1 cellular context compared by ENCODE assay signal in the genomic region with DNA sequence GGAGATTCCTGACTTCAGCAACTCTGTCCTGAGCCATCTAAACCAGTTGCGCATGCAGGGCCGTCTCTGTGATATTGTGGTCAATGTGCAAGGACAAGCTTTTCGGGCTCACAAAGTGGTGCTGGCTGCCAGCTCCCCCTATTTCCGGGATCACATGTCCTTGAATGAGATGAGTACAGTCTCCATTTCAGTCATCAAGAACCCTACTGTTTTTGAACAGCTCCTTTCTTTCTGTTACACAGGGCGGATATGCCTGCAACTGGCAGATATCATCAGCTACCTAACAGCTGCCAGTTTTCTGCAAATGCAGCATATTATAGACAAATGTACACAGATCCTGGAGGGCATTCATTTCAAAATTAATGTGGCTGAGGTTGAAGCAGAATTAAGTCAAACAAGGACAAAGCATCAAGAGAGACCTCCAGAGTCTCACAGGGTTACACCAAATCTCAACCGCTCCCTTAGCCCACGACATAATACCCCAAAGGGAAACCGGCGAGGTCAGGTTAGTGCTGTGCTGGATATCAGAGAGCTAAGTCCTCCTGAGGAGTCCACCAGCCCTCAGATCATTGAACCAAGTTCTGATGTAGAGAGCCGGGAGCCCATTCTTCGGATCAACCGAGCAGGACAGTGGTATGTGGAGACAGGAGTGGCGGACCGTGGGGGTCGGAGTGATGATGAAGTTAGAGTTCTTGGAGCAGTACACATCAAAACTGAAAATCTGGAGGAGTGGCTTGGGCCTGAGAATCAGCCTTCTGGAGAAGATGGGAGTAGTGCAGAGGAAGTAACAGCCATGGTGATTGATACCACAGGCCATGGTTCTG.
TF ChIP-seq lines count a peak whose summit lies in the region.

No MANE protein-coding gene starts in this region.

TF ChIP-seq in K562, 482 proteins besides CTCF, POLR2A, EP300 and RAD21 (continued from another document and continues in another):
- TF ChIP-seq, protein P1, sequence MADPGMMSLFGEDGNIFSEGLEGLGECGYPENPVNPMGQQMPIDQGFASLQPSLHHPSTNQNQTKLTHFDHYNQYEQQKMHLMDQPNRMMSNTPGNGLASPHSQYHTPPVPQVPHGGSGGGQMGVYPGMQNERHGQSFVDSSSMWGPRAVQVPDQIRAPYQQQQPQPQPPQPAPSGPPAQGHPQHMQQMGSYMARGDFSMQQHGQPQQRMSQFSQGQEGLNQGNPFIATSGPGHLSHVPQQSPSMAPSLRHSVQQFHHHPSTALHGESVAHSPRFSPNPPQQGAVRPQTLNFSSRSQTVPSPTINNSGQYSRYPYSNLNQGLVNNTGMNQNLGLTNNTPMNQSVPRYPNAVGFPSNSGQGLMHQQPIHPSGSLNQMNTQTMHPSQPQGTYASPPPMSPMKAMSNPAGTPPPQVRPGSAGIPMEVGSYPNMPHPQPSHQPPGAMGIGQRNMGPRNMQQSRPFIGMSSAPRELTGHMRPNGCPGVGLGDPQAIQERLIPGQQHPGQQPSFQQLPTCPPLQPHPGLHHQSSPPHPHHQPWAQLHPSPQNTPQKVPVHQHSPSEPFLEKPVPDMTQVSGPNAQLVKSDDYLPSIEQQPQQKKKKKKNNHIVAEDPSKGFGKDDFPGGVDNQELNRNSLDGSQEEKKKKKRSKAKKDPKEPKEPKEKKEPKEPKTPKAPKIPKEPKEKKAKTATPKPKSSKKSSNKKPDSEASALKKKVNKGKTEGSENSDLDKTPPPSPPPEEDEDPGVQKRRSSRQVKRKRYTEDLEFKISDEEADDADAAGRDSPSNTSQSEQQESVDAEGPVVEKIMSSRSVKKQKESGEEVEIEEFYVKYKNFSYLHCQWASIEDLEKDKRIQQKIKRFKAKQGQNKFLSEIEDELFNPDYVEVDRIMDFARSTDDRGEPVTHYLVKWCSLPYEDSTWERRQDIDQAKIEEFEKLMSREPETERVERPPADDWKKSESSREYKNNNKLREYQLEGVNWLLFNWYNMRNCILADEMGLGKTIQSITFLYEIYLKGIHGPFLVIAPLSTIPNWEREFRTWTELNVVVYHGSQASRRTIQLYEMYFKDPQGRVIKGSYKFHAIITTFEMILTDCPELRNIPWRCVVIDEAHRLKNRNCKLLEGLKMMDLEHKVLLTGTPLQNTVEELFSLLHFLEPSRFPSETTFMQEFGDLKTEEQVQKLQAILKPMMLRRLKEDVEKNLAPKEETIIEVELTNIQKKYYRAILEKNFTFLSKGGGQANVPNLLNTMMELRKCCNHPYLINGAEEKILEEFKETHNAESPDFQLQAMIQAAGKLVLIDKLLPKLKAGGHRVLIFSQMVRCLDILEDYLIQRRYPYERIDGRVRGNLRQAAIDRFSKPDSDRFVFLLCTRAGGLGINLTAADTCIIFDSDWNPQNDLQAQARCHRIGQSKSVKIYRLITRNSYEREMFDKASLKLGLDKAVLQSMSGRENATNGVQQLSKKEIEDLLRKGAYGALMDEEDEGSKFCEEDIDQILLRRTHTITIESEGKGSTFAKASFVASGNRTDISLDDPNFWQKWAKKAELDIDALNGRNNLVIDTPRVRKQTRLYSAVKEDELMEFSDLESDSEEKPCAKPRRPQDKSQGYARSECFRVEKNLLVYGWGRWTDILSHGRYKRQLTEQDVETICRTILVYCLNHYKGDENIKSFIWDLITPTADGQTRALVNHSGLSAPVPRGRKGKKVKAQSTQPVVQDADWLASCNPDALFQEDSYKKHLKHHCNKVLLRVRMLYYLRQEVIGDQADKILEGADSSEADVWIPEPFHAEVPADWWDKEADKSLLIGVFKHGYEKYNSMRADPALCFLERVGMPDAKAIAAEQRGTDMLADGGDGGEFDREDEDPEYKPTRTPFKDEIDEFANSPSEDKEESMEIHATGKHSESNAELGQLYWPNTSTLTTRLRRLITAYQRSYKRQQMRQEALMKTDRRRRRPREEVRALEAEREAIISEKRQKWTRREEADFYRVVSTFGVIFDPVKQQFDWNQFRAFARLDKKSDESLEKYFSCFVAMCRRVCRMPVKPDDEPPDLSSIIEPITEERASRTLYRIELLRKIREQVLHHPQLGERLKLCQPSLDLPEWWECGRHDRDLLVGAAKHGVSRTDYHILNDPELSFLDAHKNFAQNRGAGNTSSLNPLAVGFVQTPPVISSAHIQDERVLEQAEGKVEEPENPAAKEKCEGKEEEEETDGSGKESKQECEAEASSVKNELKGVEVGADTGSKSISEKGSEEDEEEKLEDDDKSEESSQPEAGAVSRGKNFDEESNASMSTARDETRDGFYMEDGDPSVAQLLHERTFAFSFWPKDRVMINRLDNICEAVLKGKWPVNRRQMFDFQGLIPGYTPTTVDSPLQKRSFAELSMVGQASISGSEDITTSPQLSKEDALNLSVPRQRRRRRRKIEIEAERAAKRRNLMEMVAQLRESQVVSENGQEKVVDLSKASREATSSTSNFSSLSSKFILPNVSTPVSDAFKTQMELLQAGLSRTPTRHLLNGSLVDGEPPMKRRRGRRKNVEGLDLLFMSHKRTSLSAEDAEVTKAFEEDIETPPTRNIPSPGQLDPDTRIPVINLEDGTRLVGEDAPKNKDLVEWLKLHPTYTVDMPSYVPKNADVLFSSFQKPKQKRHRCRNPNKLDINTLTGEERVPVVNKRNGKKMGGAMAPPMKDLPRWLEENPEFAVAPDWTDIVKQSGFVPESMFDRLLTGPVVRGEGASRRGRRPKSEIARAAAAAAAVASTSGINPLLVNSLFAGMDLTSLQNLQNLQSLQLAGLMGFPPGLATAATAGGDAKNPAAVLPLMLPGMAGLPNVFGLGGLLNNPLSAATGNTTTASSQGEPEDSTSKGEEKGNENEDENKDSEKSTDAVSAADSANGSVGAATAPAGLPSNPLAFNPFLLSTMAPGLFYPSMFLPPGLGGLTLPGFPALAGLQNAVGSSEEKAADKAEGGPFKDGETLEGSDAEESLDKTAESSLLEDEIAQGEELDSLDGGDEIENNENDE (IDR thresholded peaks at IDR 0.05; ENCODE audit: low read depth, low read length), result no peak
- TF ChIP-seq, protein P2, sequence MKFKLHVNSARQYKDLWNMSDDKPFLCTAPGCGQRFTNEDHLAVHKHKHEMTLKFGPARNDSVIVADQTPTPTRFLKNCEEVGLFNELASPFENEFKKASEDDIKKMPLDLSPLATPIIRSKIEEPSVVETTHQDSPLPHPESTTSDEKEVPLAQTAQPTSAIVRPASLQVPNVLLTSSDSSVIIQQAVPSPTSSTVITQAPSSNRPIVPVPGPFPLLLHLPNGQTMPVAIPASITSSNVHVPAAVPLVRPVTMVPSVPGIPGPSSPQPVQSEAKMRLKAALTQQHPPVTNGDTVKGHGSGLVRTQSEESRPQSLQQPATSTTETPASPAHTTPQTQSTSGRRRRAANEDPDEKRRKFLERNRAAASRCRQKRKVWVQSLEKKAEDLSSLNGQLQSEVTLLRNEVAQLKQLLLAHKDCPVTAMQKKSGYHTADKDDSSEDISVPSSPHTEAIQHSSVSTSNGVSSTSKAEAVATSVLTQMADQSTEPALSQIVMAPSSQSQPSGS (CRISPR knock-in tag; IDR thresholded peaks at IDR 0.05), result no peak
- TF ChIP-seq RHOXF2B (CRISPR knock-in tag; conservative IDR thresholded peaks at IDR 0.05), result no peak
- no peak for TF ChIP-seq TFAM (CRISPR knock-in tag; conservative IDR thresholded peaks at IDR 0.05)
- peak; percentile 6; the same call in 1 of the 2 replicates for TF ChIP-seq CTBP1 (IDR thresholded peaks at IDR 0.05; ENCODE audit: borderline replicate concordance)
- TF ChIP-seq POU5F1 (IDR thresholded peaks at IDR 0.05; ENCODE audit: borderline replicate concordance, low read depth, low read length, partially characterized antibody), result no peak
- no peak for TF ChIP-seq TCF7 (IDR thresholded peaks at IDR 0.05; ENCODE audit: borderline replicate concordance)
- no peak for TF ChIP-seq CHD2 (IDR thresholded peaks at IDR 0.05; ENCODE audit: low read depth, low read length)
- no peak for TF ChIP-seq FIP1L1 (IDR thresholded peaks at IDR 0.05; ENCODE audit: low read depth, low read length, poor library complexity, severe bottlenecking)
- TF ChIP-seq BMI1 (IDR thresholded peaks at IDR 0.05; ENCODE audit: low read length), result no peak
- no peak for TF ChIP-seq DDX20 (tag; IDR thresholded peaks at IDR 0.05; ENCODE audit: low read depth)
- no peak for TF ChIP-seq KDM2B (CRISPR knock-in tag; IDR thresholded peaks at IDR 0.05)
- no peak for TF ChIP-seq ZNF561 (CRISPR knock-in tag; conservative IDR thresholded peaks at IDR 0.05)
- no peak for TF ChIP-seq ZNF57 (CRISPR knock-in tag; IDR thresholded peaks at IDR 0.05)
- TF ChIP-seq HLTF (IDR thresholded peaks at IDR 0.05), result no peak
- TF ChIP-seq ZNF778 (CRISPR knock-in tag; IDR thresholded peaks at IDR 0.05), result no peak
- TF ChIP-seq MEF2D (tag; conservative IDR thresholded peaks at IDR 0.05; ENCODE audit: low read depth), result no peak
- TF ChIP-seq GABPB1 (CRISPR knock-in tag; IDR thresholded peaks at IDR 0.05), result no peak
- no peak for TF ChIP-seq NEUROD1 (IDR thresholded peaks at IDR 0.05; ENCODE audit: borderline replicate concordance, low read depth, low read length, partially characterized antibody)
- no peak for TF ChIP-seq SP1 (CRISPR knock-in tag; IDR thresholded peaks at IDR 0.05)
- no peak for TF ChIP-seq KAT7 (CRISPR knock-in tag; IDR thresholded peaks at IDR 0.05; ENCODE audit: borderline replicate concordance)
- no peak for TF ChIP-seq LARP7 (IDR thresholded peaks at IDR 0.05)
- no peak for TF ChIP-seq SETDB1 (IDR thresholded peaks at IDR 0.05; ENCODE audit: low read length)
- no peak for TF ChIP-seq MTA2 (IDR thresholded peaks at IDR 0.05; ENCODE audit: low read depth)
- TF ChIP-seq NFYB (IDR thresholded peaks at IDR 0.05; ENCODE audit: extremely low read depth, insufficient read length), result no peak
- no peak for TF ChIP-seq PHB (CRISPR knock-in tag; IDR thresholded peaks at IDR 0.05)
- peak; percentile 78 for TF ChIP-seq MAFF (IDR thresholded peaks at IDR 0.05; ENCODE audit: low read length)
- TF ChIP-seq, protein P3, sequence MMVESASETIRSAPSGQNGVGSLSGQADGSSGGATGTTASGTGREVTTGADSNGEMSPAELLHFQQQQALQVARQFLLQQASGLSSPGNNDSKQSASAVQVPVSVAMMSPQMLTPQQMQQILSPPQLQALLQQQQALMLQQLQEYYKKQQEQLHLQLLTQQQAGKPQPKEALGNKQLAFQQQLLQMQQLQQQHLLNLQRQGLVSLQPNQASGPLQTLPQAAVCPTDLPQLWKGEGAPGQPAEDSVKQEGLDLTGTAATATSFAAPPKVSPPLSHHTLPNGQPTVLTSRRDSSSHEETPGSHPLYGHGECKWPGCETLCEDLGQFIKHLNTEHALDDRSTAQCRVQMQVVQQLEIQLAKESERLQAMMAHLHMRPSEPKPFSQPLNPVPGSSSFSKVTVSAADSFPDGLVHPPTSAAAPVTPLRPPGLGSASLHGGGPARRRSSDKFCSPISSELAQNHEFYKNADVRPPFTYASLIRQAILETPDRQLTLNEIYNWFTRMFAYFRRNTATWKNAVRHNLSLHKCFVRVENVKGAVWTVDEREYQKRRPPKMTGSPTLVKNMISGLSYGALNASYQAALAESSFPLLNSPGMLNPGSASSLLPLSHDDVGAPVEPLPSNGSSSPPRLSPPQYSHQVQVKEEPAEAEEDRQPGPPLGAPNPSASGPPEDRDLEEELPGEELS (CRISPR knock-in tag; IDR thresholded peaks at IDR 0.05; ENCODE audit: borderline replicate concordance), result no peak
- TF ChIP-seq SIN3B (IDR thresholded peaks at IDR 0.05; ENCODE audit: low read depth), result no peak
- TF ChIP-seq, protein P4, sequence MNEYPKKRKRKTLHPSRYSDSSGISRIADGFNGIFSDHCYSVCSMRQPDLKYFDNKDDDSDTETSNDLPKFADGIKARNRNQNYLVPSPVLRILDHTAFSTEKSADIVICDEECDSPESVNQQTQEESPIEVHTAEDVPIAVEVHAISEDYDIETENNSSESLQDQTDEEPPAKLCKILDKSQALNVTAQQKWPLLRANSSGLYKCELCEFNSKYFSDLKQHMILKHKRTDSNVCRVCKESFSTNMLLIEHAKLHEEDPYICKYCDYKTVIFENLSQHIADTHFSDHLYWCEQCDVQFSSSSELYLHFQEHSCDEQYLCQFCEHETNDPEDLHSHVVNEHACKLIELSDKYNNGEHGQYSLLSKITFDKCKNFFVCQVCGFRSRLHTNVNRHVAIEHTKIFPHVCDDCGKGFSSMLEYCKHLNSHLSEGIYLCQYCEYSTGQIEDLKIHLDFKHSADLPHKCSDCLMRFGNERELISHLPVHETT (CRISPR knock-in tag; conservative IDR thresholded peaks at IDR 0.05 in 1 of 2, IDR thresholded peaks at IDR 0.05 in 1 of 2), result peak in 1 of 2 experiments; percentile 28; a peak in 1 of 4 replicates
- no peak for TF ChIP-seq CCNT2 (IDR thresholded peaks at IDR 0.05; ENCODE audit: borderline replicate concordance, extremely low read depth, insufficient read length, low read depth, low read length)
- TF ChIP-seq FOXJ3 (CRISPR knock-in tag; IDR thresholded peaks at IDR 0.05), result no peak
- TF ChIP-seq, protein P5, sequence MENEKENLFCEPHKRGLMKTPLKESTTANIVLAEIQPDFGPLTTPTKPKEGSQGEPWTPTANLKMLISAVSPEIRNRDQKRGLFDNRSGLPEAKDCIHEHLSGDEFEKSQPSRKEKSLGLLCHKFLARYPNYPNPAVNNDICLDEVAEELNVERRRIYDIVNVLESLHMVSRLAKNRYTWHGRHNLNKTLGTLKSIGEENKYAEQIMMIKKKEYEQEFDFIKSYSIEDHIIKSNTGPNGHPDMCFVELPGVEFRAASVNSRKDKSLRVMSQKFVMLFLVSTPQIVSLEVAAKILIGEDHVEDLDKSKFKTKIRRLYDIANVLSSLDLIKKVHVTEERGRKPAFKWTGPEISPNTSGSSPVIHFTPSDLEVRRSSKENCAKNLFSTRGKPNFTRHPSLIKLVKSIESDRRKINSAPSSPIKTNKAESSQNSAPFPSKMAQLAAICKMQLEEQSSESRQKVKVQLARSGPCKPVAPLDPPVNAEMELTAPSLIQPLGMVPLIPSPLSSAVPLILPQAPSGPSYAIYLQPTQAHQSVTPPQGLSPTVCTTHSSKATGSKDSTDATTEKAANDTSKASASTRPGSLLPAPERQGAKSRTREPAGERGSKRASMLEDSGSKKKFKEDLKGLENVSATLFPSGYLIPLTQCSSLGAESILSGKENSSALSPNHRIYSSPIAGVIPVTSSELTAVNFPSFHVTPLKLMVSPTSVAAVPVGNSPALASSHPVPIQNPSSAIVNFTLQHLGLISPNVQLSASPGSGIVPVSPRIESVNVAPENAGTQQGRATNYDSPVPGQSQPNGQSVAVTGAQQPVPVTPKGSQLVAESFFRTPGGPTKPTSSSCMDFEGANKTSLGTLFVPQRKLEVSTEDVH (IDR thresholded peaks at IDR 0.05; ENCODE audit: low read depth, partially characterized antibody), result no peak
- no peak for TF ChIP-seq ZNF75A (CRISPR knock-in tag; IDR thresholded peaks at IDR 0.05)
